ENCODE assay signal across 20 cellular contexts in the genomic region with DNA sequence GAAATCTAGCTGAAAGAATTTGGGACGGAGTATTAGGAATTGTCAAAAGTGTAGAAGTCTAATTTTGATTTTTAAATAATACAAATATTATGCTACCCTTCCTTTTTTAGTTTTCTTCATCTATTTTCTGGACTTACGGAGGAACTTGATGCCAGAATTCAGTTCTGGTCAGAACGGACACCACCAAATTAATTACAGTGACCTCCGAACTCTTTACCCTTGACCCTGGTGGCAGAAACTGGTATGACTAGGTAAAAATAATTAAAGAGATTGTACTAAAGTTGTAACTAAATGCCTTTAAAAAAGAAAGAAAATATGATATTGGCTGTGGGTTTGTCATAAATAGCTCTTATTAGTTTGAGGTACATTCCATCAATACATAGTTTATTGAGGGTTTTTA.
DNase-seq lines count a peak whose midpoint lies in the region; ATAC-seq and TF ChIP-seq lines count a peak whose summit lies in the region.
"Had no signal": no experiment of that assay in that cellular context is flagged by ENCODE, and none has a peak within 500 bp of the region (broad histone marks: within the 10 kb centered on the region; RNA-seq: fewer than 3 reads in every experiment).

No MANE protein-coding gene starts in this region.

- H3K9me3 ChIP-seq in HCT116 (ENCODE audit: control insufficient read depth in 1 of 2, insufficient read depth in 1 of 2, low read depth in 1 of 2, low read length in 2 of 2) (peaks cover 21 to 24% of the 10 kb centered on the region in 2 experiments; a peak in 3 of 4 replicates), neural progenitor cell (ENCODE audit: low read depth) (peaks cover 5% of the 10 kb centered on the region), lower lobe of right lung (no peaks in the 10 kb centered on the region)
- H3K9me3 ChIP-seq: BLaER1 treated with 17β-estradiol and CSF1 and Interleukin-3, amounts not matched to agents 10 nM and 100 nM; ovary had no signal

- RAD21 ChIA-PET in HCT116 (lab: Charles Lee; ENCODE audit: low non-redundant PET in 1 of 2, low total read pairs in 2 of 2, uncharacterized antibody in 2 of 2, unreplicated experiment in 2 of 2): no interaction called here

- H2AFZ ChIP-seq in HCT116 (ENCODE audit: low read depth, low read length, poor library complexity, severe bottlenecking) (no peak overlapping the region), neural progenitor cell (replicated peaks) (no peak overlapping the region)

- DNase-seq in CD14-positive monocyte (ENCODE audit: low spot score) (no peak), HCT116 (ENCODE audit: low read depth, low spot score) (no peak), choroid plexus epithelial cell (ENCODE audit: low read depth) (no peak), neural progenitor cell (ENCODE audit: low spot score) (no peak), lower lobe of right lung (no peak), NCI-H345 treated with DMSO at 0.1 percent for 48 hours (lab: John Stamatoyannopoulos, UW; ENCODE audit: unreplicated experiment) (no peak)
- DNase-seq: activated CD4-positive, alpha-beta T cell treated with anti-CD3 and anti-CD28 coated beads for 4 hours; activated CD8-positive, alpha-beta memory T cell treated with anti-CD3 and anti-CD28 coated beads, Interleukin-2, amount 50 U/mL, for 4 hours; activated gamma-delta T cell; DMS153; left ventricle myocardium superior; MV-4-11; NCI-H2081 treated with DMSO at 0.1 percent for 48 hours; NCI-H524 treated with DMSO at 0.1 percent for 48 hours; ovary; T-helper 9 cell had no signal

- H3F3A ChIP-seq in neural progenitor cell (ENCODE audit: low read depth): peaks cover 18% of the 10 kb centered on the region

- TF ChIP-seq POLR2A in HCT116 (IDR thresholded peaks at IDR 0.05; ENCODE audit: borderline replicate concordance, extremely low read depth, insufficient read depth, insufficient read length): no peak

- H3K36me3 Mint-ChIP-seq in CD14-positive monocyte (no peaks in the 10 kb centered on the region), neural progenitor cell (no peaks in the 10 kb centered on the region)

- H3K4me3 Mint-ChIP-seq in CD14-positive monocyte (no peak overlapping the region), neural progenitor cell (no peak overlapping the region)
- H3K4me3 Mint-ChIP-seq: IgD-negative memory B cell had no signal

- no peaks in the 10 kb centered on the region for H3K9me2 ChIP-seq in HCT116 (ENCODE audit: insufficient read depth)

- H3K4me1 Mint-ChIP-seq in CD14-positive monocyte (no peaks in the 10 kb centered on the region), neural progenitor cell (peaks cover 12% of the 10 kb centered on the region)

- H3K79me2 ChIP-seq in HCT116 (ENCODE audit: insufficient read depth, low read length) (no peaks in the 10 kb centered on the region), neural progenitor cell (ENCODE audit: low read depth) (no peaks in the 10 kb centered on the region)

- CTCF ChIA-PET in HCT116 (lab: Charles Lee): no interaction called here

- H3K27ac Mint-ChIP-seq in CD14-positive monocyte (no peak overlapping the region), neural progenitor cell (no peak overlapping the region)
- H3K27ac Mint-ChIP-seq: IgD-negative memory B cell had no signal

- no peak overlapping the region for H3K9ac ChIP-seq in HCT116 (ENCODE audit: low read length)
- no peak overlapping the region for H3K9ac ChIP-seq in neural progenitor cell
- H3K9ac ChIP-seq: BLaER1 treated with 17β-estradiol and CSF1 and Interleukin-3, amounts not matched to agents 10 nM and 100 nM had no signal

- no peak for ATAC-seq in HCT116
- ATAC-seq in lower lobe of right lung: no peak
- ATAC-seq in HG03520 (IDR thresholded peaks at IDR 0.05; ENCODE audit: unreplicated experiment): no peak
- ATAC-seq: left ventricle myocardium superior had no signal

- peaks cover 0 to 1% (median 0%) of the 10 kb centered on the region in 3 donors for H3K27me3 Mint-ChIP-seq in CD14-positive monocyte (ENCODE audit: low read depth in 3 of 3)
- H3K27me3 Mint-ChIP-seq in neural progenitor cell (ENCODE audit: insufficient read depth, low read depth): peaks cover 4% of the 10 kb centered on the region
- H3K27me3 Mint-ChIP-seq: IgD-negative memory B cell had no signal

- H3K27me3 ChIP-seq in HCT116 (ENCODE audit: insufficient read depth, low read length) (no peaks in the 10 kb centered on the region), neural progenitor cell (no peaks in the 10 kb centered on the region), lower lobe of right lung (ENCODE audit: low read depth) (no peaks in the 10 kb centered on the region)
- H3K27me3 ChIP-seq: BLaER1 treated with 17β-estradiol and CSF1 and Interleukin-3, amounts not matched to agents 10 nM and 100 nM; ovary had no signal

- H3K9me3 Mint-ChIP-seq in CD14-positive monocyte (peaks cover 0 to 3% (median 0%) of the 10 kb centered on the region in 7 donors), neural progenitor cell (peaks cover 5% of the 10 kb centered on the region)

- no TSS peak for BruUV-seq in HCT116 (replicated peaks; lab: Mats Ljungman, UMichigan)

- H3K27ac ChIP-seq in HCT116 (ENCODE audit: low read depth, low read length) (no peak overlapping the region), neural progenitor cell (no peak overlapping the region), lower lobe of right lung (no peak overlapping the region)
- H3K27ac ChIP-seq: BLaER1 treated with 17β-estradiol and CSF1 and Interleukin-3, amounts not matched to agents 10 nM and 100 nM; ovary; skin epidermis had no signal

- TF ChIP-seq RAD21 in HCT116 (IDR thresholded peaks at IDR 0.05; ENCODE audit: low read depth): no peak

- H3K4me3 ChIP-seq in HCT116 (replicated peaks in 1 of 2; ENCODE audit: low read depth in 1 of 2, low read length in 2 of 2) (no peak overlapping the region), choroid plexus epithelial cell (ENCODE audit: low read depth, low read length) (no peak overlapping the region), neural progenitor cell (no peak overlapping the region), lower lobe of right lung (no peak overlapping the region)
- H3K4me3 ChIP-seq: BLaER1 treated with 17β-estradiol and CSF1 and Interleukin-3, amounts not matched to agents 10 nM and 100 nM; ovary; skin epidermis had no signal

- no peak overlapping the region for H3K4me2 ChIP-seq in HCT116 (ENCODE audit: low read length)
- no peak overlapping the region for H3K4me2 ChIP-seq in neural progenitor cell
- H3K4me2 ChIP-seq: BLaER1 treated with 17β-estradiol and CSF1 and Interleukin-3, amounts not matched to agents 10 nM and 100 nM had no signal

- POLR2A ChIA-PET in HCT116 (lab: Charles Lee): no interaction called here

- no peaks in the 10 kb centered on the region for H3K36me3 ChIP-seq in HCT116 (ENCODE audit: control insufficient read depth in 1 of 2, insufficient read depth in 2 of 2, low read length in 2 of 2)
- no peaks in the 10 kb centered on the region for H3K36me3 ChIP-seq in neural progenitor cell
- H3K36me3 ChIP-seq in lower lobe of right lung: no peaks in the 10 kb centered on the region
- H3K36me3 ChIP-seq: BLaER1 treated with 17β-estradiol and CSF1 and Interleukin-3, amounts not matched to agents 10 nM and 100 nM; ovary had no signal

- no peaks in the 10 kb centered on the region for H4K20me1 ChIP-seq in HCT116 (ENCODE audit: insufficient read depth)
- H4K20me1 ChIP-seq in neural progenitor cell (ENCODE audit: low read depth): no peaks in the 10 kb centered on the region
- H4K20me1 ChIP-seq: BLaER1 treated with 17β-estradiol and CSF1 and Interleukin-3, amounts not matched to agents 10 nM and 100 nM had no signal

- intact Hi-C loops in CD14-positive monocyte (cut with micrococcal nuclease) (no loop called here), HCT116 (cut with micrococcal nuclease) (no loop called here), lower lobe of right lung (cut with DNase I) (no loop called here)

- H3K4me1 ChIP-seq in HCT116 (ENCODE audit: control insufficient read depth in 1 of 2, insufficient read depth in 2 of 2, low read length in 2 of 2) (no peaks in the 10 kb centered on the region), neural progenitor cell (peaks cover 16% of the 10 kb centered on the region), lower lobe of right lung (no peaks in the 10 kb centered on the region)
- H3K4me1 ChIP-seq: BLaER1 treated with 17β-estradiol and CSF1 and Interleukin-3, amounts not matched to agents 10 nM and 100 nM had no signal

- TF ChIP-seq CTCF in CD14-positive monocyte (IDR thresholded peaks at IDR 0.05) (peak; percentile 27), HCT116 (IDR thresholded peaks at IDR 0.05 in 2 of 3, conservative IDR thresholded peaks at IDR 0.05 in 1 of 3; ENCODE audit: borderline replicate concordance in 1 of 3, insufficient read depth in 1 of 3, low read depth in 2 of 3, low read length in 2 of 3) (peak in 2 of 3 experiments; percentile 18 to 32; a peak in 2 of 6 replicates), choroid plexus epithelial cell (conservative IDR thresholded peaks at IDR 0.05; ENCODE audit: low read depth, low read length) (peak; percentile 27), neural progenitor cell (IDR thresholded peaks at IDR 0.05) (peak; percentile 38), lower lobe of right lung (IDR thresholded peaks at IDR 0.05) (no peak)

TF ChIP-seq in HCT116, 20 proteins besides CTCF, POLR2A, EP300 and RAD21:
- TF ChIP-seq CEBPB (IDR thresholded peaks at IDR 0.05; ENCODE audit: low read depth) (no peak), EZH2 (IDR thresholded peaks at IDR 0.05) (no peak), ZFX (IDR thresholded peaks at IDR 0.05) (no peak), TCF7L2 (IDR thresholded peaks at IDR 0.05; ENCODE audit: borderline replicate concordance, extremely low read depth, insufficient read depth, insufficient read length) (no peak), SIN3A (IDR thresholded peaks at IDR 0.05; ENCODE audit: low read depth) (no peak), SP1 (IDR thresholded peaks at IDR 0.05; ENCODE audit: low read depth) (no peak), EGR1 (IDR thresholded peaks at IDR 0.05; ENCODE audit: low read depth) (no peak), YY1 (IDR thresholded peaks at IDR 0.05; ENCODE audit: extremely low read depth, insufficient replicate concordance, low read depth, low read length) (no peak), FOSL1 (IDR thresholded peaks at IDR 0.05; ENCODE audit: low read depth) (no peak), SRF (IDR thresholded peaks at IDR 0.05; ENCODE audit: low read depth) (no peak), POLR2AphosphoS5 (IDR thresholded peaks at IDR 0.05; ENCODE audit: low read depth, low read length) (no peak)
- TF ChIP-seq, protein P1, sequence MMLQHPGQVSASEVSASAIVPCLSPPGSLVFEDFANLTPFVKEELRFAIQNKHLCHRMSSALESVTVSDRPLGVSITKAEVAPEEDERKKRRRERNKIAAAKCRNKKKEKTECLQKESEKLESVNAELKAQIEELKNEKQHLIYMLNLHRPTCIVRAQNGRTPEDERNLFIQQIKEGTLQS (IDR thresholded peaks at IDR 0.05): no peak
- TF ChIP-seq, protein P2, sequence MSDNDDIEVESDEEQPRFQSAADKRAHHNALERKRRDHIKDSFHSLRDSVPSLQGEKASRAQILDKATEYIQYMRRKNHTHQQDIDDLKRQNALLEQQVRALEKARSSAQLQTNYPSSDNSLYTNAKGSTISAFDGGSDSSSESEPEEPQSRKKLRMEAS (IDR thresholded peaks at IDR 0.05): no peak
